Comparison of ENCODE assay signal across 8 cellular contexts in genomic region chr2:224982910-224983688, GRCh38. TPM values are rescaled to one million over a fixed set of nuclear protein-coding genes. Genes with fewer than 3 reads are reported as not detected.
DNase-seq lines count a peak whose midpoint lies in the region; ATAC-seq and TF ChIP-seq lines count a peak whose summit lies in the region.

No MANE protein-coding gene starts in this region.

- peaks cover 7% of the 10 kb centered on the region for H3K27me3 Mint-ChIP-seq in type B pancreatic cell

- H3K36me3 Mint-ChIP-seq in type B pancreatic cell, result no peaks in the 10 kb centered on the region

- in situ Hi-C loops in GM13977 (cut with MboI; ENCODE audit: low pct_unique_long_range_greater_than_20kb, low sequenced_read_pairs, unreplicated experiment), result loop anchor here (10.0 kb wide), 1 partner anchor 58 kb away; no protein-coding TSS in a partner anchor

- DNase-seq in GM13977 (ENCODE audit: low spot score), result peak; percentile 23
- DNase-seq in T-helper 9 cell, result peak; percentile 15
- peak; percentile 91 for DNase-seq in fibroblast of mammary gland (ENCODE audit: low read depth)
- DNase-seq in skeletal muscle cell (ENCODE audit: low read depth), result peak; percentile 75
- DNase-seq in glomerular visceral epithelial cell (ENCODE audit: extremely low spot score), result no peak
- no peak for DNase-seq in type B pancreatic cell (ENCODE audit: extremely low spot score, unreplicated experiment)

- peak overlapping the region; percentile 28 for H3K4me3 ChIP-seq in fibroblast of mammary gland (ENCODE audit: control insufficient read depth, low read depth, low read length)
- peak overlapping the region; percentile 28 for H3K4me3 ChIP-seq in skeletal muscle cell (ENCODE audit: low read depth, low read length)

- H3K4me1 Mint-ChIP-seq in type B pancreatic cell (ENCODE audit: unreplicated experiment), result peaks cover 18% of the 10 kb centered on the region

- TF ChIP-seq CTCF in GM13977 (IDR thresholded peaks at IDR 0.05; ENCODE audit: extremely low read depth, insufficient read depth, missing control alignments) (no peak), fibroblast of mammary gland (conservative IDR thresholded peaks at IDR 0.05; ENCODE audit: control insufficient read depth, insufficient read depth, low read depth, low read length) (no peak), type B pancreatic cell (conservative IDR thresholded peaks at IDR 0.05) (no peak)

- ATAC-seq in HG02938 (IDR thresholded peaks at IDR 0.05; ENCODE audit: unreplicated experiment), result peak; percentile 52
- no peak for ATAC-seq in GM19328 (IDR thresholded peaks at IDR 0.05; ENCODE audit: unreplicated experiment)

- H3K4me3 Mint-ChIP-seq in type B pancreatic cell, result no peak overlapping the region

- no peaks in the 10 kb centered on the region for H3K9me3 Mint-ChIP-seq in type B pancreatic cell

- H3K27ac Mint-ChIP-seq in type B pancreatic cell, result no peak overlapping the region

RNA-seq across cellular contexts. Expression of gene DOCK10, which starts 59.2 kb away (rescaled TPM):
- total RNA-seq in type B pancreatic cell (ENCODE audit: low replicate concordance), result 1.7 and 3.5 TPM in 2 replicates

Comparison
In these comparisons a context has a peak if more than half of its experiments do, and no peak if none do; other contexts are left out.
1. DNase-seq: peak in GM13977 (single experiment), T-helper 9 cell (single experiment), fibroblast of mammary gland (single experiment) and skeletal muscle cell (single experiment); none in glomerular visceral epithelial cell (single experiment) and type B pancreatic cell (single experiment).